In the genomic region with DNA sequence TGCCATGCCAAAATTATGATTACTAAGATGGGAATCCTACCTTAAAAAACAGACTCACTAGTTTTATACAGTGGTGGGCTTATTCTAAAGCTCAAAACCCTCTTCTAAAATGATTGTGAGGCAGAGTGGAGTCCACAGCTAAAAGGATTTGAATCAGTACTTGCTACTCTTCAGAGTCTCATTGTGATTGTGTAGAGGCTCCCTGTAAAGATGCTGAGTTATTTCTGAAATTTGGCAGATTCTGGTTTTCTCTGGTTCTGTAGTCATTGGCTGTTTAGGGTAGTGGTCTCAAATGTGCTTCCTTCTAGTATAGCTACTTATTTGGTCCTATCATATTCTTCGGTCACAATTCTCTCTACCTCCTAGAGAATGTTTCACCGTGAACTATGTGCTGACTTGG, we compare ENCODE assay signal across 22 cellular contexts.
"Had no signal": no experiment of that assay in that cellular context is flagged by ENCODE, and none has a peak within 500 bp of the region (broad histone marks: within the 10 kb centered on the region; RNA-seq: fewer than 3 reads in every experiment).

No MANE protein-coding gene starts in this region.

- H3K27ac ChIP-seq: left ventricle myocardium inferior, right lobe of liver, SK-N-MC, skin epidermis, thoracic aorta, VCaP had no signal

- H3K9me3 Mint-ChIP-seq: stimulated activated memory B cell treated with anti-CD40 and anti-IgM and Interleukin-4, amounts not matched to agents 10 μg/mL and 1 μg/mL and 100 μg/mL, for 72 hours; T-helper 2 cell treated with Interferon-gamma antibody and Interleukin-4, amounts not matched to agents 5 μg/mL and 100 μg/mL, for 36 hours had no signal

- H3K27me3 Mint-ChIP-seq: brain; stimulated activated memory B cell treated with anti-CD40 and anti-IgM and Interleukin-4, amounts not matched to agents 10 μg/mL and 1 μg/mL and 100 μg/mL, for 72 hours had no signal

- H3K9me3 ChIP-seq: left ventricle myocardium inferior, right lobe of liver, thoracic aorta, upper lobe of left lung had no signal

- H3K27me3 ChIP-seq: right lobe of liver, upper lobe of left lung had no signal

- H3K4me3 ChIP-seq: left ventricle myocardium inferior, right lobe of liver, SK-N-MC, skin epidermis, thoracic aorta, upper lobe of left lung had no signal

- DNase-seq: activated CD4-positive, alpha-beta T cell treated with anti-CD3 and anti-CD28 coated beads, Interleukin-2, amount 50 U/mL, for 1 hour; activated CD4-positive, CD25-positive, alpha-beta regulatory T cell treated with anti-CD3 and anti-CD28 coated beads, Interleukin-2, amount 50 U/mL, for 72 hours; activated naive CD4-positive, alpha-beta T cell treated with Interleukin-2 at 50 U/mL for 16 hours; activated T-cell treated with anti-CD3 and anti-CD28 coated beads, Interleukin-2, amount 50 U/mL, for 1 hour; anterior cingulate cortex; dermis blood vessel endothelial cell; effector CD8-positive, alpha-beta T cell; foreskin melanocyte; kidney glomerular epithelial cell; left ventricle myocardium inferior; right lobe of liver; stimulated activated CD4-positive, alpha-beta T cell treated with anti-CD3 and anti-CD28 coated beads, Interleukin-1b, Interleukin-23, amount 100 ng/mL, for 48 hours; upper lobe of left lung had no signal

- H3K4me1 ChIP-seq: right lobe of liver had no signal

- H3K4me1 Mint-ChIP-seq: nephron had no signal

- H3K27ac Mint-ChIP-seq: stimulated activated memory B cell treated with anti-CD40 and anti-IgM and Interleukin-4, amounts not matched to agents 10 μg/mL and 1 μg/mL and 100 μg/mL, for 72 hours; T-helper 2 cell treated with Interferon-gamma antibody and Interleukin-4, amounts not matched to agents 5 μg/mL and 100 μg/mL, for 36 hours had no signal

- H3K4me3 Mint-ChIP-seq: brain; nephron; stimulated activated memory B cell treated with anti-CD40 and anti-IgM and Interleukin-4, amounts not matched to agents 10 μg/mL and 1 μg/mL and 100 μg/mL, for 72 hours; T-helper 2 cell treated with Interferon-gamma antibody and Interleukin-4, amounts not matched to agents 5 μg/mL and 100 μg/mL, for 36 hours had no signal

- H3K36me3 ChIP-seq: right lobe of liver, thoracic aorta, upper lobe of left lung had no signal

- ATAC-seq: esophagus mucosa; stimulated activated memory B cell treated with anti-CD40 and anti-IgM and Interleukin-4, amounts not matched to agents 10 μg/mL and 1 μg/mL and 100 μg/mL, for 72 hours had no signal
